Comparison of ENCODE assay signal across 27 cellular contexts in genomic region chr2:78237704-78238103, GRCh38.
"Had no signal": no experiment of that assay in that cellular context is flagged by ENCODE, and none has a peak within 500 bp of the region (broad histone marks: within the 10 kb centered on the region; RNA-seq: fewer than 3 reads in every experiment).

No MANE protein-coding gene starts in this region.

- ATAC-seq: effector memory CD8-positive, alpha-beta T cell; esophagus mucosa; foreskin keratinocyte; gastrocnemius medialis; gastroesophageal sphincter; heart left ventricle; heart right ventricle had no signal

- H3K27me3 ChIP-seq: colonic mucosa, dorsolateral prefrontal cortex, esophagus muscularis mucosa, esophagus squamous epithelium, foreskin keratinocyte, gastrocnemius medialis, gastroesophageal sphincter, heart left ventricle, heart right ventricle had no signal

- H3K4me1 ChIP-seq: colonic mucosa, esophagus muscularis mucosa, esophagus squamous epithelium, foreskin keratinocyte, gastrocnemius medialis, gastroesophageal sphincter, heart left ventricle, heart right ventricle had no signal

- H3K9me3 ChIP-seq: colonic mucosa, esophagus muscularis mucosa, esophagus squamous epithelium, gastrocnemius medialis, gastroesophageal sphincter had no signal

- H3K4me3 ChIP-seq: colonic mucosa, coronary artery, dorsolateral prefrontal cortex, esophagus muscularis mucosa, esophagus squamous epithelium, gastrocnemius medialis, gastroesophageal sphincter, heart left ventricle, heart right ventricle had no signal

- H3K27ac ChIP-seq: colonic mucosa, coronary artery, dorsolateral prefrontal cortex, epithelial cell of prostate, esophagus muscularis mucosa, esophagus squamous epithelium, foreskin keratinocyte, gastrocnemius medialis, gastroesophageal sphincter, heart left ventricle, heart right ventricle had no signal

- FAIRE-seq: colon, endometrium, endothelial cell of umbilical vein had no signal

- H3K36me3 ChIP-seq: colonic mucosa, esophagus muscularis mucosa, esophagus squamous epithelium, gastrocnemius medialis, gastroesophageal sphincter, heart left ventricle, heart right ventricle had no signal

- DNase-seq: colonic mucosa; cortex of kidney; dermis blood vessel endothelial cell; dorsolateral prefrontal cortex; effector CD4-positive, alpha-beta T cell; effector CD8-positive, alpha-beta T cell; effector memory CD4-positive, alpha-beta T cell; effector memory CD8-positive, alpha-beta T cell; endodermal cell; erythroblast; esophagus squamous epithelium; foreskin fibroblast; foreskin keratinocyte; foreskin melanocyte; gastrocnemius medialis; glutamatergic neuron; head of caudate nucleus; heart left ventricle; heart right ventricle had no signal
